1 cellular context compared by ENCODE assay signal in the genomic region with DNA sequence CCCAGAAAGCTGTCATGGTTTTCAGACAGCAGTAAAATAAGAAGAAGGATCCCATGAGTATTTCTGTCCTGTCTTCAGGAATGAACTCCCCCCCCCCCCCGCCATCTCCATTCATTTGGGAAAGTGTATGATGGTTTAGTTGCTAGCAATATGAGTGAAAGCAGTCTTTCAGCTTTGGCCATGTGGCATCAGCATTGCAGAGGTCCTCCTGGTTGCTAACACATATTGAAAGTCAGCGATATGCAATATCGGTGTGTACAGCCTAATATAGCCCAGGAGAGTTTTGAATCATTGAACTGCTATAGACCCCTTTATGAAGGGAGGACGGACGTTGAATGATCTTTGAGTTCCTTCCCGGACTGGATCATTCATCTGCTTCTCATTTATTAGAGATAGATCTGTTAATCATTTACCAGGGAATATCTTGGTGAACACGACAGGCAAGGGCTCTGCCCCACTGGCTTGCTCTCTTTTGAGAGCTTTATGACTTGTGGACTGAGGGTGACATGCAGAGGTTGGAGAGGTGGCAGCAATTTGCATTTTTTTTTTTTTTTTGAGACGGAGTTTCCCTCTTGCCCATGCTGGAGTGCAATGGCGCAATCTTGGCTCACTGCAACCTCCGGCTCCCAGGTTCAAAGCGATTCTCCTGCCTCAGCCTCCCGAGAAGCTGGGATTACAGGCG.
TF ChIP-seq lines count a peak whose summit lies in the region.

No MANE protein-coding gene starts in this region.

TF ChIP-seq in H1, 55 proteins besides CTCF, POLR2A, EP300 and RAD21:
- TF ChIP-seq SAP30 (IDR thresholded peaks at IDR 0.05; ENCODE audit: insufficient read depth, insufficient replicate concordance, low read length) (no peak), TAF7 (optimal IDR thresholded peaks at IDR 0.05; ENCODE audit: borderline replicate concordance, low read depth, low read length) (no peak), ZNF274 (IDR thresholded peaks at IDR 0.05; ENCODE audit: borderline replicate concordance, extremely low read depth, low read length) (no peak), KDM4A (IDR thresholded peaks at IDR 0.05; ENCODE audit: low read depth, low read length, severe bottlenecking) (no peak), YY1 (IDR thresholded peaks at IDR 0.05; ENCODE audit: low read depth, low read length) (no peak), KDM5A (IDR thresholded peaks at IDR 0.05; ENCODE audit: low read length) (no peak), GABPA (IDR thresholded peaks at IDR 0.05; ENCODE audit: borderline replicate concordance, insufficient read depth, low read length) (no peak), JUN (IDR thresholded peaks at IDR 0.05; ENCODE audit: low read depth, low read length) (no peak), BACH1 (IDR thresholded peaks at IDR 0.05; ENCODE audit: low read length) (no peak), TBP (IDR thresholded peaks at IDR 0.05; ENCODE audit: low read depth, low read length) (no peak), KDM1A (IDR thresholded peaks at IDR 0.05; ENCODE audit: borderline replicate concordance, low read length) (no peak), HDAC6 (IDR thresholded peaks at IDR 0.05; ENCODE audit: low read depth, low read length) (no peak), RBBP5 (IDR thresholded peaks at IDR 0.05; ENCODE audit: borderline replicate concordance, low read depth, low read length) (no peak), POU5F1 (IDR thresholded peaks at IDR 0.05; ENCODE audit: low read depth, low read length) (no peak), CBX8 (IDR thresholded peaks at IDR 0.05; ENCODE audit: borderline replicate concordance, low read depth, low read length) (no peak), BCL11A (IDR thresholded peaks at IDR 0.05; ENCODE audit: low read depth in 2 of 2, low read length in 2 of 2) (no peak)
- TF ChIP-seq, protein P1, sequence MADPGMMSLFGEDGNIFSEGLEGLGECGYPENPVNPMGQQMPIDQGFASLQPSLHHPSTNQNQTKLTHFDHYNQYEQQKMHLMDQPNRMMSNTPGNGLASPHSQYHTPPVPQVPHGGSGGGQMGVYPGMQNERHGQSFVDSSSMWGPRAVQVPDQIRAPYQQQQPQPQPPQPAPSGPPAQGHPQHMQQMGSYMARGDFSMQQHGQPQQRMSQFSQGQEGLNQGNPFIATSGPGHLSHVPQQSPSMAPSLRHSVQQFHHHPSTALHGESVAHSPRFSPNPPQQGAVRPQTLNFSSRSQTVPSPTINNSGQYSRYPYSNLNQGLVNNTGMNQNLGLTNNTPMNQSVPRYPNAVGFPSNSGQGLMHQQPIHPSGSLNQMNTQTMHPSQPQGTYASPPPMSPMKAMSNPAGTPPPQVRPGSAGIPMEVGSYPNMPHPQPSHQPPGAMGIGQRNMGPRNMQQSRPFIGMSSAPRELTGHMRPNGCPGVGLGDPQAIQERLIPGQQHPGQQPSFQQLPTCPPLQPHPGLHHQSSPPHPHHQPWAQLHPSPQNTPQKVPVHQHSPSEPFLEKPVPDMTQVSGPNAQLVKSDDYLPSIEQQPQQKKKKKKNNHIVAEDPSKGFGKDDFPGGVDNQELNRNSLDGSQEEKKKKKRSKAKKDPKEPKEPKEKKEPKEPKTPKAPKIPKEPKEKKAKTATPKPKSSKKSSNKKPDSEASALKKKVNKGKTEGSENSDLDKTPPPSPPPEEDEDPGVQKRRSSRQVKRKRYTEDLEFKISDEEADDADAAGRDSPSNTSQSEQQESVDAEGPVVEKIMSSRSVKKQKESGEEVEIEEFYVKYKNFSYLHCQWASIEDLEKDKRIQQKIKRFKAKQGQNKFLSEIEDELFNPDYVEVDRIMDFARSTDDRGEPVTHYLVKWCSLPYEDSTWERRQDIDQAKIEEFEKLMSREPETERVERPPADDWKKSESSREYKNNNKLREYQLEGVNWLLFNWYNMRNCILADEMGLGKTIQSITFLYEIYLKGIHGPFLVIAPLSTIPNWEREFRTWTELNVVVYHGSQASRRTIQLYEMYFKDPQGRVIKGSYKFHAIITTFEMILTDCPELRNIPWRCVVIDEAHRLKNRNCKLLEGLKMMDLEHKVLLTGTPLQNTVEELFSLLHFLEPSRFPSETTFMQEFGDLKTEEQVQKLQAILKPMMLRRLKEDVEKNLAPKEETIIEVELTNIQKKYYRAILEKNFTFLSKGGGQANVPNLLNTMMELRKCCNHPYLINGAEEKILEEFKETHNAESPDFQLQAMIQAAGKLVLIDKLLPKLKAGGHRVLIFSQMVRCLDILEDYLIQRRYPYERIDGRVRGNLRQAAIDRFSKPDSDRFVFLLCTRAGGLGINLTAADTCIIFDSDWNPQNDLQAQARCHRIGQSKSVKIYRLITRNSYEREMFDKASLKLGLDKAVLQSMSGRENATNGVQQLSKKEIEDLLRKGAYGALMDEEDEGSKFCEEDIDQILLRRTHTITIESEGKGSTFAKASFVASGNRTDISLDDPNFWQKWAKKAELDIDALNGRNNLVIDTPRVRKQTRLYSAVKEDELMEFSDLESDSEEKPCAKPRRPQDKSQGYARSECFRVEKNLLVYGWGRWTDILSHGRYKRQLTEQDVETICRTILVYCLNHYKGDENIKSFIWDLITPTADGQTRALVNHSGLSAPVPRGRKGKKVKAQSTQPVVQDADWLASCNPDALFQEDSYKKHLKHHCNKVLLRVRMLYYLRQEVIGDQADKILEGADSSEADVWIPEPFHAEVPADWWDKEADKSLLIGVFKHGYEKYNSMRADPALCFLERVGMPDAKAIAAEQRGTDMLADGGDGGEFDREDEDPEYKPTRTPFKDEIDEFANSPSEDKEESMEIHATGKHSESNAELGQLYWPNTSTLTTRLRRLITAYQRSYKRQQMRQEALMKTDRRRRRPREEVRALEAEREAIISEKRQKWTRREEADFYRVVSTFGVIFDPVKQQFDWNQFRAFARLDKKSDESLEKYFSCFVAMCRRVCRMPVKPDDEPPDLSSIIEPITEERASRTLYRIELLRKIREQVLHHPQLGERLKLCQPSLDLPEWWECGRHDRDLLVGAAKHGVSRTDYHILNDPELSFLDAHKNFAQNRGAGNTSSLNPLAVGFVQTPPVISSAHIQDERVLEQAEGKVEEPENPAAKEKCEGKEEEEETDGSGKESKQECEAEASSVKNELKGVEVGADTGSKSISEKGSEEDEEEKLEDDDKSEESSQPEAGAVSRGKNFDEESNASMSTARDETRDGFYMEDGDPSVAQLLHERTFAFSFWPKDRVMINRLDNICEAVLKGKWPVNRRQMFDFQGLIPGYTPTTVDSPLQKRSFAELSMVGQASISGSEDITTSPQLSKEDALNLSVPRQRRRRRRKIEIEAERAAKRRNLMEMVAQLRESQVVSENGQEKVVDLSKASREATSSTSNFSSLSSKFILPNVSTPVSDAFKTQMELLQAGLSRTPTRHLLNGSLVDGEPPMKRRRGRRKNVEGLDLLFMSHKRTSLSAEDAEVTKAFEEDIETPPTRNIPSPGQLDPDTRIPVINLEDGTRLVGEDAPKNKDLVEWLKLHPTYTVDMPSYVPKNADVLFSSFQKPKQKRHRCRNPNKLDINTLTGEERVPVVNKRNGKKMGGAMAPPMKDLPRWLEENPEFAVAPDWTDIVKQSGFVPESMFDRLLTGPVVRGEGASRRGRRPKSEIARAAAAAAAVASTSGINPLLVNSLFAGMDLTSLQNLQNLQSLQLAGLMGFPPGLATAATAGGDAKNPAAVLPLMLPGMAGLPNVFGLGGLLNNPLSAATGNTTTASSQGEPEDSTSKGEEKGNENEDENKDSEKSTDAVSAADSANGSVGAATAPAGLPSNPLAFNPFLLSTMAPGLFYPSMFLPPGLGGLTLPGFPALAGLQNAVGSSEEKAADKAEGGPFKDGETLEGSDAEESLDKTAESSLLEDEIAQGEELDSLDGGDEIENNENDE (IDR thresholded peaks at IDR 0.05; ENCODE audit: insufficient replicate concordance, low read length), result no peak
- TF ChIP-seq, protein P2, sequence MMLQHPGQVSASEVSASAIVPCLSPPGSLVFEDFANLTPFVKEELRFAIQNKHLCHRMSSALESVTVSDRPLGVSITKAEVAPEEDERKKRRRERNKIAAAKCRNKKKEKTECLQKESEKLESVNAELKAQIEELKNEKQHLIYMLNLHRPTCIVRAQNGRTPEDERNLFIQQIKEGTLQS (IDR thresholded peaks at IDR 0.05; ENCODE audit: insufficient read depth, low read depth, low read length), result no peak
- TF ChIP-seq, protein P3, sequence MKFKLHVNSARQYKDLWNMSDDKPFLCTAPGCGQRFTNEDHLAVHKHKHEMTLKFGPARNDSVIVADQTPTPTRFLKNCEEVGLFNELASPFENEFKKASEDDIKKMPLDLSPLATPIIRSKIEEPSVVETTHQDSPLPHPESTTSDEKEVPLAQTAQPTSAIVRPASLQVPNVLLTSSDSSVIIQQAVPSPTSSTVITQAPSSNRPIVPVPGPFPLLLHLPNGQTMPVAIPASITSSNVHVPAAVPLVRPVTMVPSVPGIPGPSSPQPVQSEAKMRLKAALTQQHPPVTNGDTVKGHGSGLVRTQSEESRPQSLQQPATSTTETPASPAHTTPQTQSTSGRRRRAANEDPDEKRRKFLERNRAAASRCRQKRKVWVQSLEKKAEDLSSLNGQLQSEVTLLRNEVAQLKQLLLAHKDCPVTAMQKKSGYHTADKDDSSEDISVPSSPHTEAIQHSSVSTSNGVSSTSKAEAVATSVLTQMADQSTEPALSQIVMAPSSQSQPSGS (IDR thresholded peaks at IDR 0.05; ENCODE audit: low read length), result no peak
- TF ChIP-seq, protein P4, sequence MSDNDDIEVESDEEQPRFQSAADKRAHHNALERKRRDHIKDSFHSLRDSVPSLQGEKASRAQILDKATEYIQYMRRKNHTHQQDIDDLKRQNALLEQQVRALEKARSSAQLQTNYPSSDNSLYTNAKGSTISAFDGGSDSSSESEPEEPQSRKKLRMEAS (IDR thresholded peaks at IDR 0.05), result no peak
